ENCODE assay signal across 1 cellular context in the genomic region with DNA sequence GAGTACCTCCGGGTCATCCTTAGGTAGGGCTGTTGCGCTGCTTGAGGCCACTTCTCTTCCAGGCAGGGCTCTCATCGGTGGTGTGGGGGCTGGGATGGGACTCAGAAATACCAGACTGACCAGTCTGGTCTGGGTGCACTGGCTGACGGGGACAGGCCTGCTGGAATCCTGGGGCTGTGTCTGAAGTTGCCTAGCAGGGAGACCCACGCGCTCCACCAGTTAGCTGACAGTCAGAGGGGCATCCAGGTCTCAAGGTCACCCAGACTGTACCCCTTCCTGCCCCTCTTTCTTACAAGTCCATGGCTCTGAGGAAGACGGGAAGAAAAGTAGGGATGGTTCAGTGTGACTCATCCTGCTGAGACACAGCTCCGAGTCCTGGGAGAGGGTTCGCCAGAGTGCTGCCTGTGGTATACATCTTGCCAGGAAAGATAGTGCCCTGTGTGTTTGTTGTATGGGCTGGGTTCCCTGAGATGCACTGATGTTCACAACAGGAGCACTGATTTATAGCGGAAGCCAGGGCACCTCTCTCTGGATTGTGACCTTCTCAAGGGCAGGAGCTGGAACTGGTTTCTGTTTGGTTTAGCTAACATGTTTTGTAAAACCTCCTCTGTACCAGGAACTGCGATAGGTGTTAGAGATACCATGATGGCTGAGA.
TF ChIP-seq lines count a peak whose summit lies in the region.

No MANE protein-coding gene starts in this region.

TF ChIP-seq in A549, 52 proteins besides CTCF, POLR2A, EP300 and RAD21 (continued from another document):
- no peak for TF ChIP-seq EHMT2 (IDR thresholded peaks at IDR 0.05; ENCODE audit: low read depth)
- TF ChIP-seq, protein P1, sequence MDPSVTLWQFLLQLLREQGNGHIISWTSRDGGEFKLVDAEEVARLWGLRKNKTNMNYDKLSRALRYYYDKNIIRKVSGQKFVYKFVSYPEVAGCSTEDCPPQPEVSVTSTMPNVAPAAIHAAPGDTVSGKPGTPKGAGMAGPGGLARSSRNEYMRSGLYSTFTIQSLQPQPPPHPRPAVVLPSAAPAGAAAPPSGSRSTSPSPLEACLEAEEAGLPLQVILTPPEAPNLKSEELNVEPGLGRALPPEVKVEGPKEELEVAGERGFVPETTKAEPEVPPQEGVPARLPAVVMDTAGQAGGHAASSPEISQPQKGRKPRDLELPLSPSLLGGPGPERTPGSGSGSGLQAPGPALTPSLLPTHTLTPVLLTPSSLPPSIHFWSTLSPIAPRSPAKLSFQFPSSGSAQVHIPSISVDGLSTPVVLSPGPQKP (IDR thresholded peaks at IDR 0.05; ENCODE audit: low read depth, low read length) = no peak
- TF ChIP-seq FOSL2 (IDR thresholded peaks at IDR 0.05) = peak; percentile 72
- peak; percentile 91 for TF ChIP-seq FOSL2 (CRISPR knock-in tag; IDR thresholded peaks at IDR 0.05)
- no peak for TF ChIP-seq MYC (IDR thresholded peaks at IDR 0.05; ENCODE audit: borderline replicate concordance, low read length)
- TF ChIP-seq TFCP2L1 (CRISPR knock-in tag; IDR thresholded peaks at IDR 0.05) = no peak
- TF ChIP-seq FOXS1 (CRISPR knock-in tag; IDR thresholded peaks at IDR 0.05) = 0 out of 2 replicates have a peak, but pooled peaks have one; percentile 50
- no peak for TF ChIP-seq ZSCAN20 (CRISPR knock-in tag; IDR thresholded peaks at IDR 0.05)
- TF ChIP-seq, protein P2, sequence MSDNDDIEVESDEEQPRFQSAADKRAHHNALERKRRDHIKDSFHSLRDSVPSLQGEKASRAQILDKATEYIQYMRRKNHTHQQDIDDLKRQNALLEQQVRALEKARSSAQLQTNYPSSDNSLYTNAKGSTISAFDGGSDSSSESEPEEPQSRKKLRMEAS (IDR thresholded peaks at IDR 0.05) = no peak; the same call in 1 of the 2 replicates
- no peak for TF ChIP-seq PHF8 (IDR thresholded peaks at IDR 0.05; ENCODE audit: borderline replicate concordance, low read depth)
- TF ChIP-seq JUNB (IDR thresholded peaks at IDR 0.05) = peak; percentile 46
- no peak for TF ChIP-seq HDAC2 (IDR thresholded peaks at IDR 0.05)
- TF ChIP-seq, protein P3, sequence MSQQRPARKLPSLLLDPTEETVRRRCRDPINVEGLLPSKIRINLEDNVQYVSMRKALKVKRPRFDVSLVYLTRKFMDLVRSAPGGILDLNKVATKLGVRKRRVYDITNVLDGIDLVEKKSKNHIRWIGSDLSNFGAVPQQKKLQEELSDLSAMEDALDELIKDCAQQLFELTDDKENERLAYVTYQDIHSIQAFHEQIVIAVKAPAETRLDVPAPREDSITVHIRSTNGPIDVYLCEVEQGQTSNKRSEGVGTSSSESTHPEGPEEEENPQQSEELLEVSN (IDR thresholded peaks at IDR 0.05; ENCODE audit: borderline replicate concordance, low read depth) = no peak
- TF ChIP-seq, protein P4, sequence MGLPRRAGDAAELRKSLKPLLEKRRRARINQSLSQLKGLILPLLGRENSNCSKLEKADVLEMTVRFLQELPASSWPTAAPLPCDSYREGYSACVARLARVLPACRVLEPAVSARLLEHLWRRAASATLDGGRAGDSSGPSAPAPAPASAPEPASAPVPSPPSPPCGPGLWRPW (IDR thresholded peaks at IDR 0.05) = no peak
- no peak for TF ChIP-seq ZC3H11A (IDR thresholded peaks at IDR 0.05)
- TF ChIP-seq FOSB (CRISPR knock-in tag; IDR thresholded peaks at IDR 0.05) = no peak
- TF ChIP-seq, protein P5, sequence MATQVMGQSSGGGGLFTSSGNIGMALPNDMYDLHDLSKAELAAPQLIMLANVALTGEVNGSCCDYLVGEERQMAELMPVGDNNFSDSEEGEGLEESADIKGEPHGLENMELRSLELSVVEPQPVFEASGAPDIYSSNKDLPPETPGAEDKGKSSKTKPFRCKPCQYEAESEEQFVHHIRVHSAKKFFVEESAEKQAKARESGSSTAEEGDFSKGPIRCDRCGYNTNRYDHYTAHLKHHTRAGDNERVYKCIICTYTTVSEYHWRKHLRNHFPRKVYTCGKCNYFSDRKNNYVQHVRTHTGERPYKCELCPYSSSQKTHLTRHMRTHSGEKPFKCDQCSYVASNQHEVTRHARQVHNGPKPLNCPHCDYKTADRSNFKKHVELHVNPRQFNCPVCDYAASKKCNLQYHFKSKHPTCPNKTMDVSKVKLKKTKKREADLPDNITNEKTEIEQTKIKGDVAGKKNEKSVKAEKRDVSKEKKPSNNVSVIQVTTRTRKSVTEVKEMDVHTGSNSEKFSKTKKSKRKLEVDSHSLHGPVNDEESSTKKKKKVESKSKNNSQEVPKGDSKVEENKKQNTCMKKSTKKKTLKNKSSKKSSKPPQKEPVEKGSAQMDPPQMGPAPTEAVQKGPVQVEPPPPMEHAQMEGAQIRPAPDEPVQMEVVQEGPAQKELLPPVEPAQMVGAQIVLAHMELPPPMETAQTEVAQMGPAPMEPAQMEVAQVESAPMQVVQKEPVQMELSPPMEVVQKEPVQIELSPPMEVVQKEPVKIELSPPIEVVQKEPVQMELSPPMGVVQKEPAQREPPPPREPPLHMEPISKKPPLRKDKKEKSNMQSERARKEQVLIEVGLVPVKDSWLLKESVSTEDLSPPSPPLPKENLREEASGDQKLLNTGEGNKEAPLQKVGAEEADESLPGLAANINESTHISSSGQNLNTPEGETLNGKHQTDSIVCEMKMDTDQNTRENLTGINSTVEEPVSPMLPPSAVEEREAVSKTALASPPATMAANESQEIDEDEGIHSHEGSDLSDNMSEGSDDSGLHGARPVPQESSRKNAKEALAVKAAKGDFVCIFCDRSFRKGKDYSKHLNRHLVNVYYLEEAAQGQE (IDR thresholded peaks at IDR 0.05) = no peak
- no peak for TF ChIP-seq RCOR1 (IDR thresholded peaks at IDR 0.05; ENCODE audit: low read depth, low read length)
- TF ChIP-seq, protein P6, sequence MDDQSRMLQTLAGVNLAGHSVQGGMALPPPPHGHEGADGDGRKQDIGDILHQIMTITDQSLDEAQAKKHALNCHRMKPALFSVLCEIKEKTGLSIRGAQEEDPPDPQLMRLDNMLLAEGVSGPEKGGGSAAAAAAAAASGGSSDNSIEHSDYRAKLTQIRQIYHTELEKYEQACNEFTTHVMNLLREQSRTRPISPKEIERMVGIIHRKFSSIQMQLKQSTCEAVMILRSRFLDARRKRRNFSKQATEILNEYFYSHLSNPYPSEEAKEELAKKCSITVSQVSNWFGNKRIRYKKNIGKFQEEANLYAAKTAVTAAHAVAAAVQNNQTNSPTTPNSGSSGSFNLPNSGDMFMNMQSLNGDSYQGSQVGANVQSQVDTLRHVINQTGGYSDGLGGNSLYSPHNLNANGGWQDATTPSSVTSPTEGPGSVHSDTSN (IDR thresholded peaks at IDR 0.05) = no peak
- no peak for TF ChIP-seq NR3C1 (IDR thresholded peaks at IDR 0.05)
- 0 out of 2 replicates have a peak, but pooled peaks have one; percentile 51 for TF ChIP-seq HOXB5 (CRISPR knock-in tag; IDR thresholded peaks at IDR 0.05)
- no peak for TF ChIP-seq KDM5A (IDR thresholded peaks at IDR 0.05)
- no peak for TF ChIP-seq CHD2 (IDR thresholded peaks at IDR 0.05; ENCODE audit: low read length, partially characterized antibody)
- no peak for TF ChIP-seq RNF2 (IDR thresholded peaks at IDR 0.05; ENCODE audit: borderline replicate concordance, low read depth)
- TF ChIP-seq, protein P7, sequence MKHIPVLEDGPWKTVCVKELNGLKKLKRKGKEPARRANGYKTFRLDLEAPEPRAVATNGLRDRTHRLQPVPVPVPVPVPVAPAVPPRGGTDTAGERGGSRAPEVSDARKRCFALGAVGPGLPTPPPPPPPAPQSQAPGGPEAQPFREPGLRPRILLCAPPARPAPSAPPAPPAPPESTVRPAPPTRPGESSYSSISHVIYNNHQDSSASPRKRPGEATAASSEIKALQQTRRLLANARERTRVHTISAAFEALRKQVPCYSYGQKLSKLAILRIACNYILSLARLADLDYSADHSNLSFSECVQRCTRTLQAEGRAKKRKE (CRISPR knock-in tag; IDR thresholded peaks at IDR 0.05; ENCODE audit: low read depth) = peak; percentile 76; the same call in 1 of the 2 replicates
- no peak for TF ChIP-seq NFE2L2 (conservative IDR thresholded peaks at IDR 0.05; ENCODE audit: low read length)
- no peak for TF ChIP-seq KDM1A (IDR thresholded peaks at IDR 0.05; ENCODE audit: low read depth)
- TF ChIP-seq SMC3 (IDR thresholded peaks at IDR 0.05) = peak; percentile 15; the same call in 1 of the 3 replicates
